In genomic region chr21:43778469-43779335, GRCh38 we compare ENCODE assay signal across 11 cellular contexts. TPM values are rescaled to one million over a fixed set of nuclear protein-coding genes. Genes with fewer than 3 reads are reported as not detected.
A peak's percentile ranks its signal among the peaks of the same experiment; 100 is the strongest.
DNase-seq lines count a peak whose midpoint lies in the region; ATAC-seq, FAIRE-seq and TF ChIP-seq lines count a peak whose summit lies in the region.
"Had no signal": no experiment of that assay in that cellular context is flagged by ENCODE, and none has a peak within 500 bp of the region (broad histone marks: within the 10 kb centered on the region; RNA-seq: fewer than 3 reads in every experiment).

No MANE protein-coding gene starts in this region.

- no peak overlapping the region for H3K4me3 ChIP-seq in endodermal cell (ENCODE audit: low read length)
- H3K4me3 ChIP-seq in tibial nerve, result no peak overlapping the region
- H3K4me3 ChIP-seq in kidney (ENCODE audit: low read length in 2 of 2), result no peak overlapping the region
- H3K4me3 ChIP-seq: sigmoid colon had no signal

- POLR2A ChIA-PET in activated CD4-positive, alpha-beta T cell treated with anti-CD3 and anti-CD28 coated beads, Interleukin-2, amount 10 ng/mL, durations not matched to agents 7 days and 5 days (lab: Charles Lee), result no interaction called here

- CTCF ChIA-PET in activated CD4-positive, alpha-beta T cell treated with anti-CD3 and anti-CD28 coated beads, Interleukin-2, amount 10 ng/mL, durations not matched to agents 7 days and 5 days (lab: Charles Lee), result interaction anchor here (1.2 to 1.3 kb wide), 2 partner anchors 10 to 11 kb away, joined by 3 to 4 read pairs; partner anchors contain the start of gene RRP1

- no peak overlapping the region for H3K27ac ChIP-seq in endodermal cell (ENCODE audit: low read depth, low read length)
- peak overlapping the region in 3 of 4 donors; percentile 43 to 82 (median 79) for H3K27ac ChIP-seq in tibial nerve
- no peak overlapping the region for H3K27ac ChIP-seq in kidney (ENCODE audit: low read depth in 2 of 2, low read length in 2 of 2)
- H3K27ac ChIP-seq: sigmoid colon had no signal

- peaks cover 60% of the 10 kb centered on the region for H3K4me1 Mint-ChIP-seq in activated CD4-positive, alpha-beta T cell treated with anti-CD3 and anti-CD28 coated beads, Interleukin-2, amount 10 ng/mL, durations not matched to agents 7 days and 5 days
- H3K4me1 Mint-ChIP-seq in endodermal cell, result peaks cover 14% of the 10 kb centered on the region

- H3K27ac Mint-ChIP-seq in activated CD4-positive, alpha-beta T cell treated with anti-CD3 and anti-CD28 coated beads, Interleukin-2, amount 10 ng/mL, durations not matched to agents 7 days and 5 days, result peak overlapping the region; percentile 89
- peak overlapping the region; percentile 22 for H3K27ac Mint-ChIP-seq in endodermal cell

- peaks cover 12% of the 10 kb centered on the region for H3K36me3 Mint-ChIP-seq in activated CD4-positive, alpha-beta T cell treated with anti-CD3 and anti-CD28 coated beads, Interleukin-2, amount 10 ng/mL, durations not matched to agents 7 days and 5 days (ENCODE audit: low read depth)
- peaks cover 14% of the 10 kb centered on the region for H3K36me3 Mint-ChIP-seq in endodermal cell (ENCODE audit: low read depth)

- no peak for FAIRE-seq in kidney (lab: Jason Lieb, UNC)

- TF ChIP-seq EP300 in tibial nerve (IDR thresholded peaks at IDR 0.05), result peak; percentile 16 to 23

- H3K4me3 Mint-ChIP-seq in activated CD4-positive, alpha-beta T cell treated with anti-CD3 and anti-CD28 coated beads, Interleukin-2, amount 10 ng/mL, durations not matched to agents 7 days and 5 days, result peak overlapping the region; percentile 58
- H3K4me3 Mint-ChIP-seq in endodermal cell, result no peak overlapping the region

- intact Hi-C loops in kidney (cut with DNase I), result no loop called here

- ATAC-seq in HG03095 (IDR thresholded peaks at IDR 0.05; ENCODE audit: unreplicated experiment), result no peak

- H3K27me3 Mint-ChIP-seq in activated CD4-positive, alpha-beta T cell treated with anti-CD3 and anti-CD28 coated beads, Interleukin-2, amount 10 ng/mL, durations not matched to agents 7 days and 5 days, result no peaks in the 10 kb centered on the region
- H3K27me3 Mint-ChIP-seq in endodermal cell (ENCODE audit: insufficient read depth), result no peaks in the 10 kb centered on the region

- 69 to 70% methylated on average over 16 to 20 of the region's 20 CpGs for WGBS in endodermal cell (ENCODE audit: insufficient coverage in 1 of 2, insufficient read length in 1 of 2), 2 experiments
- 30 to 32% methylated on average over 20 of the region's 20 CpGs for WGBS in tibial nerve, 2 donors

- DNase-seq in activated CD4-positive, alpha-beta T cell treated with anti-CD3 and anti-CD28 coated beads, Interleukin-2, amount 10 ng/mL, durations not matched to agents 7 days and 5 days, result peak; percentile 24
- DNase-seq in activated CD4-positive, alpha-beta T cell treated with anti-CD3 and anti-CD28 coated beads, Interleukin-2, amount 50 U/mL, for 4 hours, result no peak
- DNase-seq in RPMI8226 (peak; percentile 66), endodermal cell (no peak), tibial nerve (ENCODE audit: low spot score in 2 of 2) (no peak), kidney (no peak)
- no peak for DNase-seq in stimulated activated CD4-positive, alpha-beta T cell treated with anti-CD3 and anti-CD28 coated beads, Interleukin-1b, Interleukin-23, amount 100 ng/mL, for 48 hours
- DNase-seq: activated CD4-positive, CD25-positive, alpha-beta regulatory T cell treated with anti-CD3 and anti-CD28 coated beads, Interleukin-2, amount 50 U/mL, for 72 hours; islet precursor cell; sigmoid colon had no signal

- H3K36me3 ChIP-seq in endodermal cell (ENCODE audit: control insufficient read depth, insufficient read depth, low read length) (peaks cover 5% of the 10 kb centered on the region), tibial nerve (peaks cover 0 to 10% (median 6%) of the 10 kb centered on the region in 3 donors), kidney (ENCODE audit: control insufficient read depth in 1 of 2, insufficient read depth in 2 of 2, low read length in 2 of 2) (no peaks in the 10 kb centered on the region)

- TF ChIP-seq POLR2A in tibial nerve (IDR thresholded peaks at IDR 0.05), result no peak

- H3K4me1 ChIP-seq in endodermal cell (ENCODE audit: control insufficient read depth, insufficient read depth, low read length), result no peaks in the 10 kb centered on the region
- H3K4me1 ChIP-seq in tibial nerve, result peaks cover 0 to 34% (median 20%) of the 10 kb centered on the region in 4 donors
- H3K4me1 ChIP-seq in kidney (ENCODE audit: control insufficient read depth in 1 of 2, insufficient read depth in 1 of 2, low read depth in 1 of 2, low read length in 2 of 2), result peaks cover 0 to 4% of the 10 kb centered on the region in 2 donors

- no peaks in the 10 kb centered on the region for H3K27me3 ChIP-seq in endodermal cell (ENCODE audit: control insufficient read depth, insufficient read depth, low read length, poor library complexity, severe bottlenecking)
- no peaks in the 10 kb centered on the region for H3K27me3 ChIP-seq in tibial nerve
- H3K27me3 ChIP-seq: sigmoid colon had no signal

- TF ChIP-seq CTCF in endodermal cell (conservative IDR thresholded peaks at IDR 0.05), result no peak
- TF ChIP-seq CTCF in tibial nerve (IDR thresholded peaks at IDR 0.05), result no peak
- no peak for TF ChIP-seq CTCF in kidney (IDR thresholded peaks at IDR 0.05; ENCODE audit: borderline replicate concordance, extremely low read depth, insufficient read depth)

- H3K9me3 Mint-ChIP-seq in activated CD4-positive, alpha-beta T cell treated with anti-CD3 and anti-CD28 coated beads, Interleukin-2, amount 10 ng/mL, durations not matched to agents 7 days and 5 days, result no peaks in the 10 kb centered on the region
- no peaks in the 10 kb centered on the region for H3K9me3 Mint-ChIP-seq in endodermal cell

- no peaks in the 10 kb centered on the region for H3K9me3 ChIP-seq in endodermal cell (ENCODE audit: control insufficient read depth, low read length)
- no peaks in the 10 kb centered on the region for H3K9me3 ChIP-seq in tibial nerve
- H3K9me3 ChIP-seq in kidney (ENCODE audit: control insufficient read depth in 1 of 2, low read length in 2 of 2), result no peaks in the 10 kb centered on the region
- H3K9me3 ChIP-seq: sigmoid colon had no signal

- H3K9ac ChIP-seq in endodermal cell (ENCODE audit: extremely low read depth, low read length, poor library complexity, severe bottlenecking), result no peak overlapping the region
- H3K9ac ChIP-seq in kidney (ENCODE audit: low read length in 2 of 2), result no peak overlapping the region

RNA-seq across cellular contexts. Expression of gene CSTB, which starts 2.6 kb away (rescaled TPM):
- 10 to 100 TPM; 44.4 to 48.7 TPM for total RNA-seq in activated CD4-positive, alpha-beta T cell treated with anti-CD3 and anti-CD28 coated beads, Interleukin-2, amount 10 ng/mL, durations not matched to agents 7 days and 5 days
- total RNA-seq in endodermal cell (10 to 100 TPM; 50.0 to 54.5 TPM), tibial nerve (10 to 100 TPM; 11.4 to 16.7 (median 13.3) TPM), kidney (74.5 TPM)
- 36.1 TPM for polyA plus RNA-seq in endodermal cell (2013, experiment 1 of 2)
- 33.5 TPM for polyA plus RNA-seq in endodermal cell (2013, experiment 2 of 2)
- polyA plus RNA-seq in kidney (ENCODE audit: insufficient read depth, low read depth, low replicate concordance), result 97.8 TPM

RNA-seq across cellular contexts. Expression of gene RRP1, which starts 10.7 kb away (rescaled TPM):
- total RNA-seq in activated CD4-positive, alpha-beta T cell treated with anti-CD3 and anti-CD28 coated beads, Interleukin-2, amount 10 ng/mL, durations not matched to agents 7 days and 5 days, result 10 to 100 TPM; 25.3 to 28.5 TPM
- total RNA-seq in endodermal cell (10 to 100 TPM; 36.4 to 36.7 TPM), tibial nerve (10 to 100 TPM; 15.5 to 29.4 (median 19.0) TPM), kidney (18.7 TPM)
- 29.7 TPM for polyA plus RNA-seq in endodermal cell (2013, experiment 1 of 2)
- 24.5 TPM for polyA plus RNA-seq in endodermal cell (2013, experiment 2 of 2)
- polyA plus RNA-seq in kidney (ENCODE audit: insufficient read depth, low read depth, low replicate concordance), result 12.9 TPM

RNA-seq across cellular contexts. Expression of gene PDXK, which starts 59.8 kb away (rescaled TPM):
- total RNA-seq in activated CD4-positive, alpha-beta T cell treated with anti-CD3 and anti-CD28 coated beads, Interleukin-2, amount 10 ng/mL, durations not matched to agents 7 days and 5 days, result 10 to 100 TPM; 74.0 to 81.4 TPM
- total RNA-seq in endodermal cell (100 to 1,000 TPM in 1 of 2 donors, 10 to 100 TPM in 1; 90.9 to 105 TPM), tibial nerve (100 to 1,000 TPM; 122 to 156 (median 143) TPM), kidney (210 TPM)
- polyA plus RNA-seq in endodermal cell (2013, experiment 1 of 2), result 35.6 TPM
- polyA plus RNA-seq in endodermal cell (2013, experiment 2 of 2), result 40.5 TPM
- polyA plus RNA-seq in kidney (ENCODE audit: insufficient read depth, low read depth, low replicate concordance), result 122 TPM

Comparison
In these comparisons a context has a peak if more than half of its experiments do, and no peak if none do; other contexts are left out.
1. DNase-seq: peak in activated CD4-positive, alpha-beta T cell treated with anti-CD3 and anti-CD28 coated beads, Interleukin-2, amount 10 ng/mL, durations not matched to agents 7 days and 5 days (single experiment) and RPMI8226 (single experiment); none in activated CD4-positive, alpha-beta T cell treated with anti-CD3 and anti-CD28 coated beads, Interleukin-2, amount 50 U/mL, for 4 hours (0 of 2), endodermal cell (single experiment), tibial nerve (0 of 2), kidney (single experiment) and stimulated activated CD4-positive, alpha-beta T cell treated with anti-CD3 and anti-CD28 coated beads, Interleukin-1b, Interleukin-23, amount 100 ng/mL, for 48 hours (single experiment).
2. H3K27ac ChIP-seq: peak in tibial nerve (3 of 4); none in endodermal cell (single experiment) and kidney (0 of 2).